ENCODE assay signal across 9 cellular contexts in the genomic region with DNA sequence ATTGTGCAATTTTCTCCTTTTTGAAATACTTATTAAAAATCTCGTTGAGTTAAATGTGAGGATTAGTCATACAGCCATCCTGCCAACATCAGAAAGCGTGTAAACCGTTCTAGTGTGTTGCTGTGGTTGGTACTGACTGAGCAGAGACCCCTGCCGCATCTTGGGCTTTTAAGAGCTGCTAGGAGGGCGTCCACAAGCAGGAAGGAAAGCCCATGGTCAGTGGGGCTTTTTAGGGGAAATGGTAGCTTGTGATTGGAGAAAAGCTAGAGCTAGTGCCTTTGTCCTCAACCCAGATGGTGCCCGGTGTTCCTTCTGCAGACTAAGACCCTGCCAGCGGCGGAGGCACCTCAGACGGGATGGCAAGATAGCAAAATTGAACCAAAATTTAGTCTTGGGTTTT. TPM values are rescaled to one million over a fixed set of nuclear protein-coding genes. Genes with fewer than 3 reads are reported as not detected.
DNase-seq lines count a peak whose midpoint lies in the region; ATAC-seq and TF ChIP-seq lines count a peak whose summit lies in the region.
"Had no signal": no experiment of that assay in that cellular context is flagged by ENCODE, and none has a peak within 500 bp of the region (broad histone marks: within the 10 kb centered on the region; RNA-seq: fewer than 3 reads in every experiment).

No MANE protein-coding gene starts in this region.

- H3K4me1 Mint-ChIP-seq in activated CD4-positive, alpha-beta T cell treated with anti-CD3 and anti-CD28 coated beads, Interleukin-2, amount 10 ng/mL, durations not matched to agents 24 days and 14 days: peaks cover 45% of the 10 kb centered on the region

- peak overlapping the region; percentile 93 for H3K27ac Mint-ChIP-seq in activated CD4-positive, alpha-beta T cell treated with anti-CD3 and anti-CD28 coated beads, Interleukin-2, amount 10 ng/mL, durations not matched to agents 24 days and 14 days

- TF ChIP-seq CTCF in AG04450 (IDR thresholded peaks at IDR 0.05; ENCODE audit: low read depth, low read length): no peak
- TF ChIP-seq CTCF in HL-60 (IDR thresholded peaks at IDR 0.05; ENCODE audit: insufficient read depth, low read length): no peak
- no peak for TF ChIP-seq CTCF in osteoblast (IDR thresholded peaks at IDR 0.05; ENCODE audit: extremely low read depth, low read depth, low read length)

- H3K27ac ChIP-seq in AG04450 (ENCODE audit: low read depth, low read length) (no peak overlapping the region), HL-60 (replicated peaks) (no peak overlapping the region), esophagus (ENCODE audit: low read depth in 2 of 2, low read length in 1 of 2) (peak overlapping the region in 1 of 2 donors; percentile 40), osteoblast (ENCODE audit: low read depth, low read length) (peak overlapping the region; percentile 80)

- H3K4me3 ChIP-seq in AG04450 (ENCODE audit: low read depth, low read length): peak overlapping the region; percentile 86
- H3K4me3 ChIP-seq in HL-60 (replicated peaks; ENCODE audit: insufficient read depth, low read length): peak overlapping the region; percentile 95
- peak overlapping the region; percentile 10 to 84 for H3K4me3 ChIP-seq in esophagus (ENCODE audit: low read depth in 1 of 2, low read length in 2 of 2)
- H3K4me3 ChIP-seq in osteoblast (ENCODE audit: insufficient read depth, low read length): peak overlapping the region; percentile 95

- H3K36me3 ChIP-seq in esophagus (ENCODE audit: control insufficient read depth in 2 of 2, insufficient read depth in 2 of 2, low read length in 1 of 2): peaks cover 0 to 4% of the 10 kb centered on the region in 2 donors
- peaks cover 4% of the 10 kb centered on the region for H3K36me3 ChIP-seq in osteoblast (ENCODE audit: insufficient read depth, low read length)

- H3K4me2 ChIP-seq in osteoblast (ENCODE audit: insufficient read depth, low read length): peak overlapping the region; percentile 99

- intact Hi-C loops in activated CD4-positive, alpha-beta T cell treated with anti-CD3 and anti-CD28 coated beads, Interleukin-2, amount 10 ng/mL, durations not matched to agents 24 days and 14 days (cut with micrococcal nuclease): loop anchor here (1.0 to 10.0 kb wide), 4 partner anchors 31 to 238 kb away; partner anchors contain the start of gene PDCD6

- ATAC-seq in GM19467 (IDR thresholded peaks at IDR 0.05; ENCODE audit: unreplicated experiment) (no peak), HG02571 (IDR thresholded peaks at IDR 0.05; ENCODE audit: unreplicated experiment) (no peak)

- no peaks in the 10 kb centered on the region for H3K27me3 Mint-ChIP-seq in activated CD4-positive, alpha-beta T cell treated with anti-CD3 and anti-CD28 coated beads, Interleukin-2, amount 10 ng/mL, durations not matched to agents 24 days and 14 days

- H3K9me3 ChIP-seq in AG04450 (ENCODE audit: control insufficient read depth, insufficient read depth, low read length) (no peaks in the 10 kb centered on the region; the same call in 1 of the 2 replicates), esophagus (ENCODE audit: control insufficient read depth in 2 of 2, insufficient read depth in 1 of 2, low read depth in 1 of 2, low read length in 1 of 2) (no peaks in the 10 kb centered on the region), osteoblast (ENCODE audit: low read depth, low read length) (no peaks in the 10 kb centered on the region)

- peaks cover 76% of the 10 kb centered on the region for H3K79me2 ChIP-seq in osteoblast (ENCODE audit: insufficient read depth, low read length)

- DNase-seq in AG04450 (ENCODE audit: low read depth, low spot score) (no peak), HL-60 (ENCODE audit: low read depth in 1 of 2, low spot score in 1 of 2) (no peak), osteoblast (ENCODE audit: insufficient read length, low spot score, missing footprints) (no peak), hippocampal formation (lab: John Stamatoyannopoulos, UW) (no peak)
- peak; percentile 78 for DNase-seq in activated CD4-positive, alpha-beta T cell treated with anti-CD3 and anti-CD28 coated beads, Interleukin-2, amount 10 ng/mL, durations not matched to agents 24 days and 14 days

- H3K9me3 Mint-ChIP-seq in activated CD4-positive, alpha-beta T cell treated with anti-CD3 and anti-CD28 coated beads, Interleukin-2, amount 10 ng/mL, durations not matched to agents 24 days and 14 days: no peaks in the 10 kb centered on the region

- WGBS in esophagus, 2 donors: 13 to 21% methylated on average over 9 of the region's 9 CpGs

- H3K4me1 ChIP-seq in esophagus (ENCODE audit: control insufficient read depth in 2 of 2, insufficient read depth in 2 of 2, low read length in 1 of 2): no peaks in the 10 kb centered on the region
- peaks cover 28% of the 10 kb centered on the region for H3K4me1 ChIP-seq in osteoblast (ENCODE audit: insufficient read depth, low read length)

- peak overlapping the region; percentile 97 for H3K4me3 Mint-ChIP-seq in activated CD4-positive, alpha-beta T cell treated with anti-CD3 and anti-CD28 coated beads, Interleukin-2, amount 10 ng/mL, durations not matched to agents 24 days and 14 days

- H3K27me3 ChIP-seq in AG04450 (ENCODE audit: control insufficient read depth, insufficient read depth, low read length) (no peaks in the 10 kb centered on the region), HL-60 (ENCODE audit: insufficient read depth, poor library complexity, severe bottlenecking) (no peaks in the 10 kb centered on the region), esophagus (ENCODE audit: control insufficient read depth in 1 of 2, insufficient read depth in 2 of 2, low read length in 2 of 2) (no peaks in the 10 kb centered on the region), osteoblast (ENCODE audit: insufficient read depth, low read length) (no peaks in the 10 kb centered on the region)

- CTCF ChIA-PET in AG04450 (lab: Charles Lee): interaction anchor here (1.5 to 1.6 kb wide), 2 partner anchors 166 to 227 kb away, joined by 3 to 6 read pairs; no protein-coding TSS in a partner anchor

- H4K20me1 ChIP-seq in osteoblast (ENCODE audit: insufficient read depth, low read length): peaks cover 40% of the 10 kb centered on the region

- H3K36me3 Mint-ChIP-seq in activated CD4-positive, alpha-beta T cell treated with anti-CD3 and anti-CD28 coated beads, Interleukin-2, amount 10 ng/mL, durations not matched to agents 24 days and 14 days (ENCODE audit: low read depth): peaks cover 28% of the 10 kb centered on the region

- H2AFZ ChIP-seq in osteoblast (ENCODE audit: low read length): no peak overlapping the region

- POLR2A ChIA-PET in AG04450 (lab: Yijun Ruan, JAX): interaction anchor here (0.8 kb wide), 1 partner anchor 65 kb away, joined by 3 read pairs; no protein-coding TSS in a partner anchor

RNA-seq across cellular contexts. Expression of gene SDHA, which starts 1.4 kb away (rescaled TPM):
- polyA plus RNA-seq in AG04450 (2011; rRNA removed): 116 and 122 TPM in 2 replicates
- 148 and 208 TPM in 2 replicates for polyA minus RNA-seq in AG04450 (2011; rRNA and poly(A)+ RNA removed)
- 147 and 150 TPM in 2 replicates for total RNA-seq in activated CD4-positive, alpha-beta T cell treated with anti-CD3 and anti-CD28 coated beads, Interleukin-2, amount 10 ng/mL, durations not matched to agents 24 days and 14 days
- polyA plus RNA-seq in esophagus: 10 to 100 TPM; 43.7 to 63.1 TPM
- total RNA-seq in osteoblast: 83.6 and 84.6 TPM in 2 replicates

RNA-seq across cellular contexts. Expression of gene CCDC127, which starts 1.5 kb away (rescaled TPM):
- polyA plus RNA-seq in AG04450 (2011; rRNA removed): 6.3 and 6.6 TPM in 2 replicates
- 6.9 and 7.6 TPM in 2 replicates for polyA minus RNA-seq in AG04450 (2011; rRNA and poly(A)+ RNA removed)
- 7.1 and 7.7 TPM in 2 replicates for total RNA-seq in activated CD4-positive, alpha-beta T cell treated with anti-CD3 and anti-CD28 coated beads, Interleukin-2, amount 10 ng/mL, durations not matched to agents 24 days and 14 days
- 1 to 10 TPM; 1.4 to 1.7 TPM for polyA plus RNA-seq in esophagus
- total RNA-seq in osteoblast: 4.3 and 6.2 TPM in 2 replicates

RNA-seq across cellular contexts. Expression of gene LRRC14B, which starts 28.2 kb away (rescaled TPM):
- polyA plus RNA-seq in AG04450 (2011; rRNA removed): not detected in 2 replicates
- not detected in 2 replicates for polyA minus RNA-seq in AG04450 (2011; rRNA and poly(A)+ RNA removed)
- not detected in 2 replicates for total RNA-seq in activated CD4-positive, alpha-beta T cell treated with anti-CD3 and anti-CD28 coated beads, Interleukin-2, amount 10 ng/mL, durations not matched to agents 24 days and 14 days
- polyA plus RNA-seq in esophagus: under 1 TPM in 1 of 2 donors, not detected in 1; 0.02 TPM
- total RNA-seq in osteoblast: under 0.01 TPM in 1 of 2 replicates, not detected in the other
- total RNA-seq: left colon had no signal

RNA-seq across cellular contexts. Expression of gene PDCD6, which starts 52.0 kb away (rescaled TPM):
- polyA plus RNA-seq in AG04450 (2011; rRNA removed) (181 and 191 TPM in 2 replicates), esophagus (100 to 1,000 TPM; 152 to 159 TPM)
- polyA minus RNA-seq in AG04450 (2011; rRNA and poly(A)+ RNA removed): 96.9 and 101 TPM in 2 replicates
- 118 and 119 TPM in 2 replicates for total RNA-seq in activated CD4-positive, alpha-beta T cell treated with anti-CD3 and anti-CD28 coated beads, Interleukin-2, amount 10 ng/mL, durations not matched to agents 24 days and 14 days
- 60.1 and 71.3 TPM in 2 replicates for total RNA-seq in osteoblast
